Comparison of ENCODE assay signal across 27 cellular contexts in genomic region chr6:135033238-135033637, GRCh38. TPM values are rescaled to one million over a fixed set of nuclear protein-coding genes. Genes with fewer than 3 reads are reported as not detected.
DNase-seq lines count a peak whose midpoint lies in the region; ATAC-seq, FAIRE-seq and TF ChIP-seq lines count a peak whose summit lies in the region.
"Had no signal": no experiment of that assay in that cellular context is flagged by ENCODE, and none has a peak within 500 bp of the region (broad histone marks: within the 10 kb centered on the region; RNA-seq: fewer than 3 reads in every experiment).

No MANE protein-coding gene starts in this region.

- H3K36me3 ChIP-seq in K562 (ENCODE audit: control insufficient read depth, insufficient read depth, low read length): peaks cover 79% of the 10 kb centered on the region

- BruUV-seq in K562 (replicated peaks; lab: Mats Ljungman, UMichigan): TSS peak; percentile 3

- H3K4me2 ChIP-seq in K562 (ENCODE audit: insufficient read depth, low read length): no peak overlapping the region
- H3K4me2 ChIP-seq: BLaER1, SK-N-SH had no signal

- TF ChIP-seq CTCF in K562 (IDR thresholded peaks at IDR 0.05 in 2 of 3, conservative IDR thresholded peaks at IDR 0.05 in 1 of 3; ENCODE audit: insufficient read depth in 2 of 3, low read depth in 1 of 3, low read length in 3 of 3): no peak
- no peak for TF ChIP-seq CTCF in progenitor cell of endocrine pancreas (IDR thresholded peaks at IDR 0.05; ENCODE audit: unreplicated experiment)

- TF ChIP-seq POLR2A in K562 (conservative IDR thresholded peaks at IDR 0.05): no peak

- no peak for DNase-seq in activated naive CD4-positive, alpha-beta T cell (lab: John Stamatoyannopoulos, UW)
- no peak for DNase-seq in GM19239 (ENCODE audit: insufficient read length, low spot score)
- no peak for DNase-seq in K562 (ENCODE audit: extremely low read depth in 1 of 4, low spot score in 3 of 4)
- DNase-seq in progenitor cell of endocrine pancreas (ENCODE audit: low spot score, unreplicated experiment): no peak
- no peak for DNase-seq in activated CD4-positive, alpha-beta T cell treated with anti-CD3 and anti-CD28 coated beads, Interleukin-2, amount 50 U/mL, for 1 hour
- no peak for DNase-seq in stimulated activated effector memory CD8-positive, alpha-beta T cell treated with anti-CD3 and anti-CD28 coated beads, Interleukin-12 subunit alpha, Interleukin-12 subunit beta, amount 100 ng/mL, for 72 hours (ENCODE audit: low spot score in 2 of 2)
- DNase-seq: ACHN; activated CD4-positive, alpha-beta T cell treated with anti-CD3 and anti-CD28 coated beads, Interleukin-2, amount 10 ng/mL, durations not matched to agents 24 days and 14 days; activated CD8-positive, alpha-beta memory T cell treated with anti-CD3 and anti-CD28 coated beads, Interleukin-2, amount 50 U/mL, for 4 hours; activated effector memory CD4-positive, alpha-beta T cell treated with Interleukin-2 at 50 U/mL for 16 hours; anterior cingulate cortex; caudate nucleus; dermis blood vessel endothelial cell; heart left ventricle; KG1; left ventricle myocardium inferior; midbrain; NCI-H2081 treated with DMSO at 0.1 percent for 48 hours; NCI-H526; posterior cingulate gyrus; RPMI8226; sigmoid colon; SK-N-SH had no signal

- TF ChIP-seq EP300 in K562 (IDR thresholded peaks at IDR 0.05; ENCODE audit: low read length): no peak

- no peaks in the 10 kb centered on the region for H3K27me3 ChIP-seq in K562 (ENCODE audit: control insufficient read depth in 2 of 2, insufficient read depth in 2 of 2, low read length in 2 of 2)
- H3K27me3 ChIP-seq: BLaER1, heart left ventricle, sigmoid colon had no signal

- H3K9ac ChIP-seq in K562 (ENCODE audit: insufficient read depth in 1 of 2, low read depth in 2 of 2, low read length in 2 of 2): no peak overlapping the region
- H3K9ac ChIP-seq: BLaER1, SK-N-SH had no signal

- H3K4me3 Mint-ChIP-seq in activated naive CD4-positive, alpha-beta T cell treated with anti-CD3 and anti-CD28 coated beads, Interleukin-2, amount 50 U/mL, for 24 hours: no peak overlapping the region
- no peak overlapping the region for H3K4me3 Mint-ChIP-seq in progenitor cell of endocrine pancreas (ENCODE audit: low read depth)
- H3K4me3 Mint-ChIP-seq in stimulated activated effector memory CD8-positive, alpha-beta T cell treated with anti-CD3 and anti-CD28 coated beads, Interleukin-12 subunit alpha, Interleukin-12 subunit beta, amount 100 ng/mL, for 72 hours: no peak overlapping the region
- H3K4me3 Mint-ChIP-seq: activated CD4-positive, alpha-beta T cell treated with anti-CD3 and anti-CD28 coated beads, Interleukin-2, amount 10 ng/mL, durations not matched to agents 24 days and 14 days had no signal

- no peak overlapping the region for H2AFZ ChIP-seq in K562 (ENCODE audit: low read depth, low read length)

- 79% methylated on average over 3 of the region's 3 CpGs for WGBS in K562 (ENCODE audit: insufficient coverage, low coverage, missing lambda C conversion rate)

- no peaks in the 10 kb centered on the region for H3K9me1 ChIP-seq in K562 (ENCODE audit: control insufficient read depth, insufficient read depth, low read length)

- no peak overlapping the region for H3K27ac ChIP-seq in K562 (ENCODE audit: extremely low read depth, low read depth, low read length)
- H3K27ac ChIP-seq: BLaER1, heart left ventricle, left ventricle myocardium inferior, sigmoid colon had no signal

- CTCF ChIA-PET in K562 (lab: Yijun Ruan, JAX; ENCODE audit: low intra/inter-chr PET ratio): no interaction called here

- POLR2A ChIA-PET in K562 (lab: Yijun Ruan, JAX): no interaction called here

- no peaks in the 10 kb centered on the region for H3K27me3 Mint-ChIP-seq in activated naive CD4-positive, alpha-beta T cell treated with anti-CD3 and anti-CD28 coated beads, Interleukin-2, amount 50 U/mL, for 24 hours
- H3K27me3 Mint-ChIP-seq in progenitor cell of endocrine pancreas: no peaks in the 10 kb centered on the region
- H3K27me3 Mint-ChIP-seq: activated CD4-positive, alpha-beta T cell treated with anti-CD3 and anti-CD28 coated beads, Interleukin-2, amount 10 ng/mL, durations not matched to agents 24 days and 14 days had no signal

- H4K20me1 ChIP-seq in K562 (replicated peaks; ENCODE audit: control insufficient read depth, insufficient read depth, low read length): no peaks in the 10 kb centered on the region

- peak; percentile 42 for ATAC-seq in K562
- ATAC-seq in GM18867 (IDR thresholded peaks at IDR 0.05; ENCODE audit: unreplicated experiment): no peak
- ATAC-seq in stimulated activated effector memory CD8-positive, alpha-beta T cell treated with anti-CD3 and anti-CD28 coated beads, Interleukin-12 subunit alpha, Interleukin-12 subunit beta, amount 100 ng/mL, for 72 hours: no peak
- ATAC-seq: HCT116 had no signal

- FAIRE-seq in GM19239 (lab: Jason Lieb, UNC) (peak; percentile 63), K562 (lab: Jason Lieb, UNC) (no peak)

- no peaks in the 10 kb centered on the region for H3K9me3 ChIP-seq in K562 (replicated peaks; ENCODE audit: control insufficient read depth, insufficient read depth, low read depth, low read length)
- H3K9me3 ChIP-seq: heart left ventricle, left ventricle myocardium inferior, sigmoid colon, SK-N-SH had no signal

- no peaks in the 10 kb centered on the region for H3K4me1 ChIP-seq in K562 (replicated peaks in 1 of 2; ENCODE audit: control insufficient read depth in 2 of 2, insufficient read depth in 2 of 2, low read length in 2 of 2)
- H3K4me1 ChIP-seq: BLaER1, sigmoid colon had no signal

- H3K27ac Mint-ChIP-seq in activated naive CD4-positive, alpha-beta T cell treated with anti-CD3 and anti-CD28 coated beads, Interleukin-2, amount 50 U/mL, for 24 hours: peak overlapping the region; percentile 88
- H3K27ac Mint-ChIP-seq in progenitor cell of endocrine pancreas: peak overlapping the region; percentile 5
- no peak overlapping the region for H3K27ac Mint-ChIP-seq in stimulated activated effector memory CD8-positive, alpha-beta T cell treated with anti-CD3 and anti-CD28 coated beads, Interleukin-12 subunit alpha, Interleukin-12 subunit beta, amount 100 ng/mL, for 72 hours
- H3K27ac Mint-ChIP-seq: activated CD4-positive, alpha-beta T cell treated with anti-CD3 and anti-CD28 coated beads, Interleukin-2, amount 10 ng/mL, durations not matched to agents 24 days and 14 days had no signal

- H3K4me3 ChIP-seq in K562: no peak overlapping the region
- H3K4me3 ChIP-seq: BLaER1, heart left ventricle, left ventricle myocardium inferior, sigmoid colon had no signal

- peaks cover 28% of the 10 kb centered on the region for H3K36me3 Mint-ChIP-seq in activated naive CD4-positive, alpha-beta T cell treated with anti-CD3 and anti-CD28 coated beads, Interleukin-2, amount 50 U/mL, for 24 hours
- H3K36me3 Mint-ChIP-seq in progenitor cell of endocrine pancreas (ENCODE audit: insufficient read depth): peaks cover 13% of the 10 kb centered on the region
- H3K36me3 Mint-ChIP-seq in stimulated activated effector memory CD8-positive, alpha-beta T cell treated with anti-CD3 and anti-CD28 coated beads, Interleukin-12 subunit alpha, Interleukin-12 subunit beta, amount 100 ng/mL, for 72 hours: peaks cover 87% of the 10 kb centered on the region

- in situ Hi-C loops in K562 (cut with MboI): no loop called here

- intact Hi-C loops in K562 (cut with micrococcal nuclease): no loop called here

- H3K9me3 Mint-ChIP-seq in activated naive CD4-positive, alpha-beta T cell treated with anti-CD3 and anti-CD28 coated beads, Interleukin-2, amount 50 U/mL, for 24 hours: no peaks in the 10 kb centered on the region
- H3K9me3 Mint-ChIP-seq in progenitor cell of endocrine pancreas (ENCODE audit: low read depth): no peaks in the 10 kb centered on the region
- no peaks in the 10 kb centered on the region for H3K9me3 Mint-ChIP-seq in stimulated activated effector memory CD8-positive, alpha-beta T cell treated with anti-CD3 and anti-CD28 coated beads, Interleukin-12 subunit alpha, Interleukin-12 subunit beta, amount 100 ng/mL, for 72 hours
- H3K9me3 Mint-ChIP-seq: activated CD4-positive, alpha-beta T cell treated with anti-CD3 and anti-CD28 coated beads, Interleukin-2, amount 10 ng/mL, durations not matched to agents 24 days and 14 days had no signal

- H3K4me1 Mint-ChIP-seq in activated naive CD4-positive, alpha-beta T cell treated with anti-CD3 and anti-CD28 coated beads, Interleukin-2, amount 50 U/mL, for 24 hours: peaks cover 71% of the 10 kb centered on the region
- H3K4me1 Mint-ChIP-seq in progenitor cell of endocrine pancreas (ENCODE audit: low read depth): peaks cover 2% of the 10 kb centered on the region
- H3K4me1 Mint-ChIP-seq in stimulated activated effector memory CD8-positive, alpha-beta T cell treated with anti-CD3 and anti-CD28 coated beads, Interleukin-12 subunit alpha, Interleukin-12 subunit beta, amount 100 ng/mL, for 72 hours: peaks cover 26% of the 10 kb centered on the region

- no peak for TF ChIP-seq RAD21 in K562 (CRISPR knock-in tag; conservative IDR thresholded peaks at IDR 0.05 in 1 of 2, IDR thresholded peaks at IDR 0.05 in 1 of 2)

- H3K79me2 ChIP-seq in K562 (ENCODE audit: control insufficient read depth, insufficient read depth, low read length): peaks cover 66% of the 10 kb centered on the region

TF ChIP-seq in K562, 482 proteins besides CTCF, POLR2A, EP300 and RAD21 (continues in another document):
- TF ChIP-seq ZNF785 (CRISPR knock-in tag; IDR thresholded peaks at IDR 0.05): no peak
- no peak for TF ChIP-seq EZH2 (IDR thresholded peaks at IDR 0.05; ENCODE audit: borderline replicate concordance, low read depth, low read length)
- no peak for TF ChIP-seq SAFB2 (IDR thresholded peaks at IDR 0.05; ENCODE audit: borderline replicate concordance, low read depth, low read length, severe bottlenecking)
- TF ChIP-seq PML (IDR thresholded peaks at IDR 0.05; ENCODE audit: low read length): no peak

RNA-seq across cellular contexts. Expression of gene HBS1L, which starts 21.4 kb away (rescaled TPM):
- 82.7 and 242 TPM in 2 replicates for total RNA-seq in K562 (2011; cell fraction: chromatin; rRNA removed; ENCODE audit: low replicate concordance)
- 27.5 and 35.5 TPM in 2 replicates for total RNA-seq in K562 (2011; cell fraction: nucleolus; rRNA removed)
- 68.2 and 121 TPM in 2 replicates for total RNA-seq in K562 (2011; cell fraction: nucleoplasm; rRNA removed)
- total RNA-seq in K562 (2014; rRNA removed): 133 and 145 TPM in 2 replicates
- total RNA-seq in K562 (2014; rRNA removed; fragmentation: Illumina TruSeq; extraction: Trizol): 184 and 207 TPM in 2 replicates
- total RNA-seq in K562 (2015; rRNA removed; fragmentation: Illumina TruSeq; extraction: Trizol): 161 and 170 TPM in 2 replicates
- total RNA-seq in K562 (2021): 128 and 140 TPM in 2 replicates
- polyA plus RNA-seq in K562 (2011; rRNA removed): 131 and 175 TPM in 2 replicates
- 34.0 and 60.3 TPM in 2 replicates for polyA plus RNA-seq in K562 (2011; cell fraction: cytosol; rRNA removed)
- 57.7 and 92.5 TPM in 2 replicates for polyA plus RNA-seq in K562 (2011; cell fraction: nucleus; rRNA removed)
- polyA plus RNA-seq in K562 (2012): 75.8 and 104 TPM in 2 replicates
- polyA plus RNA-seq in K562 (2014; fragmentation: Illumina TruSeq; extraction: Trizol): 117 and 121 TPM in 2 replicates
- 100 to 1,000 TPM; 101 to 199 TPM for polyA plus RNA-seq in K562 (2014; fragmentation: Nextera tagmentation; extraction: Ambion mirVana)
- 115 and 120 TPM in 2 replicates for polyA plus RNA-seq in K562 (2014; rRNA removed)
- 345 and 377 TPM in 2 replicates for polyA minus RNA-seq in K562 (2011; rRNA and poly(A)+ RNA removed)
- polyA minus RNA-seq in K562 (2011; cell fraction: cytosol; rRNA and poly(A)+ RNA removed): 82.5 and 96.0 TPM in 2 replicates
- polyA minus RNA-seq in K562 (2011; cell fraction: nucleus; rRNA and poly(A)+ RNA removed): 84.1 and 152 TPM in 2 replicates
- total RNA-seq in progenitor cell of endocrine pancreas: 77.2 and 88.7 TPM in 2 replicates
